Comparison of ENCODE assay signal across 21 cellular contexts in the genomic region with DNA sequence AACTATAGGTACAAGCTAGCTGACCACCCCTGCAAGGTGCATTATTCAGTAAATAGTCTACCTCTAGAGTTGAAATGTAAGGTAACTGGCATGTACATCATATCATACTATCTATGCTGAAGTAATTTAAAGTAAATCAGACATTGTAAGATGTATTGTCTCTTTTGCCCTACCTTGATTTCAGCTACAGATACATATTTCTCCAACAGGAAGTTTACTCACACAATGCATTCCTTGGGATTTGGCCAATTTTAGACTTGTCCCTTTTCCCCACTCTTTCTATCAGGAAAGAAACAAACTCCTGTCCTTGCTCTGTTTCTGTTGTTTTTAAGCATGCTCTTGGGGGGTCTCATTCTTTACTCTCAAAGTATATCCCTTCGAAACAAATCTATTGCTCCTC. TPM values are rescaled to one million over a fixed set of nuclear protein-coding genes. Genes with fewer than 3 reads are reported as not detected.
A peak's percentile ranks its signal among the peaks of the same experiment; 100 is the strongest.
DNase-seq lines count a peak whose midpoint lies in the region; ATAC-seq and TF ChIP-seq lines count a peak whose summit lies in the region.
"Had no signal": no experiment of that assay in that cellular context is flagged by ENCODE, and none has a peak within 500 bp of the region (broad histone marks: within the 10 kb centered on the region; RNA-seq: fewer than 3 reads in every experiment).

No MANE protein-coding gene starts in this region.

- H3K27me3 ChIP-seq in RWPE2 (ENCODE audit: insufficient read depth, poor library complexity, severe bottlenecking) = no peaks in the 10 kb centered on the region
- no peaks in the 10 kb centered on the region for H3K27me3 ChIP-seq in osteoblast (ENCODE audit: insufficient read depth, low read length)
- H3K27me3 ChIP-seq: MG63, Peyer's patch, SJCRH30 had no signal

- TF ChIP-seq CTCF in RWPE2 (IDR thresholded peaks at IDR 0.05; ENCODE audit: poor library complexity, severe bottlenecking) (no peak), cardiac fibroblast (IDR thresholded peaks at IDR 0.05; ENCODE audit: low read depth, low read length) (no peak), osteoblast (IDR thresholded peaks at IDR 0.05; ENCODE audit: extremely low read depth, low read depth, low read length) (no peak)

- H3K4me3 ChIP-seq in RWPE2 (ENCODE audit: severe bottlenecking) (no peak overlapping the region), cardiac fibroblast (replicated peaks in 1 of 2; ENCODE audit: low read depth in 2 of 2, low read length in 2 of 2) (no peak overlapping the region), osteoblast (ENCODE audit: insufficient read depth, low read length) (no peak overlapping the region)
- H3K4me3 ChIP-seq: GM23338, MG63, Peyer's patch, SJCRH30 had no signal

- H3K27ac ChIP-seq in RWPE2 (ENCODE audit: poor library complexity, severe bottlenecking) (peak overlapping the region; percentile 20), osteoblast (ENCODE audit: low read depth, low read length) (no peak overlapping the region)
- H3K27ac ChIP-seq: Peyer's patch, SJCRH30 had no signal

- H3K9me3 ChIP-seq in RWPE2 (ENCODE audit: severe bottlenecking) = no peaks in the 10 kb centered on the region
- H3K9me3 ChIP-seq in osteoblast (ENCODE audit: low read depth, low read length) = no peaks in the 10 kb centered on the region
- H3K9me3 ChIP-seq: MG63, Peyer's patch had no signal

- H3K4me2 ChIP-seq in osteoblast (ENCODE audit: insufficient read depth, low read length) = no peak overlapping the region
- H3K4me2 ChIP-seq: GM23338 had no signal

- DNase-seq in HT-29 (ENCODE audit: low spot score) (peak; percentile 30), RWPE2 (ENCODE audit: low spot score) (no peak), cardiac fibroblast (ENCODE audit: low read depth in 2 of 2) (peak; percentile 36 to 68), lung microvascular endothelial cell (ENCODE audit: low read depth in 2 of 2) (peak; percentile 1 to 2), RPMI8226 (no peak), osteoblast (ENCODE audit: insufficient read length, low spot score, missing footprints) (no peak), amniotic stem cell (lab: John Stamatoyannopoulos, UW) (no peak), CD1c-positive myeloid dendritic cell (ENCODE audit: extremely low spot score) (no peak)
- DNase-seq: ACHN; Calu3; CD4-positive, alpha-beta T cell; DMS79; GF-D8; KBM-7; MG63; NCI-H1092 treated with DMSO at 0.1 percent for 48 hours; NCI-H1694; NCI-H446; Peyer's patch; SJCRH30 had no signal

- H2AFZ ChIP-seq in osteoblast (ENCODE audit: low read length) = no peak overlapping the region
- H2AFZ ChIP-seq: GM23338 had no signal

- H3K4me1 ChIP-seq in RWPE2 (ENCODE audit: insufficient read depth, poor library complexity, severe bottlenecking) = peaks cover 12% of the 10 kb centered on the region
- H3K4me1 ChIP-seq in osteoblast (ENCODE audit: insufficient read depth, low read length) = peaks cover 7% of the 10 kb centered on the region
- H3K4me1 ChIP-seq: Peyer's patch, SJCRH30 had no signal

- H3K36me3 ChIP-seq in RWPE2 (ENCODE audit: low read depth) (no peaks in the 10 kb centered on the region), osteoblast (ENCODE audit: insufficient read depth, low read length) (no peaks in the 10 kb centered on the region)
- H3K36me3 ChIP-seq: MG63, Peyer's patch, SJCRH30 had no signal

- ATAC-seq in RWPE2 (ENCODE audit: low read depth) = peak; percentile 92
- ATAC-seq: GM23338 had no signal

- no peaks in the 10 kb centered on the region for H3K79me2 ChIP-seq in osteoblast (ENCODE audit: insufficient read depth, low read length)

- H4K20me1 ChIP-seq in osteoblast (ENCODE audit: insufficient read depth, low read length) = no peaks in the 10 kb centered on the region

RNA-seq across cellular contexts. Expression of a gene that starts 58.5 kb away (rescaled TPM):
- not detected in 2 replicates for total RNA-seq in HT-29 (2014; rRNA removed; shearing (Covaris generic))
- under 0.01 TPM in 1 of 2 replicates, not detected in the other for total RNA-seq in lung microvascular endothelial cell
- 0.88 and 1.1 TPM in 2 replicates for total RNA-seq in osteoblast
- total RNA-seq: Calu3; CD4-positive, alpha-beta T cell had no signal

Comparison
In these comparisons a context has a peak if more than half of its experiments do, and no peak if none do; other contexts are left out.
1. DNase-seq: peak in HT-29 (single experiment), cardiac fibroblast (2 of 2) and lung microvascular endothelial cell (2 of 2); none in RWPE2 (single experiment), RPMI8226 (single experiment), osteoblast (single experiment), amniotic stem cell (single experiment) and CD1c-positive myeloid dendritic cell (single experiment).